Comparison of ENCODE assay signal across 8 cellular contexts in genomic region chrX:23784487-23785301, GRCh38. TPM values are rescaled to one million over a fixed set of nuclear protein-coding genes. Genes with fewer than 3 reads are reported as not detected.
DNase-seq lines count a peak whose midpoint lies in the region; ATAC-seq and TF ChIP-seq lines count a peak whose summit lies in the region.

No MANE protein-coding gene starts in this region.

- H3K9me3 ChIP-seq in NT2/D1 (ENCODE audit: insufficient read depth, low read length) (no peaks in the 10 kb centered on the region), muscle layer of duodenum (ENCODE audit: control insufficient read depth in 1 of 2, low read length in 2 of 2) (no peaks in the 10 kb centered on the region)

- peaks cover 45% of the 10 kb centered on the region for H3K4me1 Mint-ChIP-seq in chondrocyte (ENCODE audit: low read depth)

- DNase-seq in GM12865 (ENCODE audit: low read depth) (peak; percentile 29), NT2/D1 (ENCODE audit: low read depth, low spot score) (no peak), chondrocyte (ENCODE audit: low spot score) (no peak), NCI-H187 treated with DMSO at 0.1 percent for 48 hours (lab: John Stamatoyannopoulos, UW) (no peak)
- DNase-seq in activated CD4-positive, alpha-beta T cell treated with anti-CD3 and anti-CD28 coated beads, Interleukin-2, amount 50 U/mL, for 1 hour: no peak

- H3K36me3 ChIP-seq in NT2/D1 (ENCODE audit: insufficient read depth, insufficient read length, low read length) (peaks cover 18% of the 10 kb centered on the region), muscle layer of duodenum (ENCODE audit: control insufficient read depth in 1 of 2, insufficient read depth in 2 of 2, low read length in 2 of 2) (peaks cover 7 to 17% of the 10 kb centered on the region in 2 donors)

- H3K9ac ChIP-seq in NT2/D1 (ENCODE audit: insufficient read length, low read depth): no peak overlapping the region

- peak overlapping the region; percentile 99 for H3K27ac ChIP-seq in muscle layer of duodenum (ENCODE audit: low read length)

- H3K4me1 ChIP-seq in NT2/D1 (ENCODE audit: insufficient read depth, insufficient read length): no peaks in the 10 kb centered on the region
- peaks cover 0 to 7% of the 10 kb centered on the region in 2 donors for H3K4me1 ChIP-seq in muscle layer of duodenum (ENCODE audit: control insufficient read depth in 1 of 2, insufficient read depth in 2 of 2, low read length in 2 of 2)

- no peaks in the 10 kb centered on the region for H3K27me3 Mint-ChIP-seq in chondrocyte (ENCODE audit: low read depth)

- no peak for TF ChIP-seq POLR2A in GM18505 (IDR thresholded peaks at IDR 0.05; ENCODE audit: borderline replicate concordance, extremely low read depth, insufficient read depth, insufficient read length)

- H3K27me3 ChIP-seq in NT2/D1 (ENCODE audit: insufficient read depth, insufficient read length): no peaks in the 10 kb centered on the region
- no peaks in the 10 kb centered on the region for H3K27me3 ChIP-seq in muscle layer of duodenum (ENCODE audit: low read depth, low read length)

- H3K9me3 Mint-ChIP-seq in chondrocyte (ENCODE audit: low read depth): no peaks in the 10 kb centered on the region

- peaks cover 20% of the 10 kb centered on the region for H3K36me3 Mint-ChIP-seq in chondrocyte (ENCODE audit: low read depth)

- peak overlapping the region; percentile 98 for H3K27ac Mint-ChIP-seq in chondrocyte (ENCODE audit: unreplicated experiment)

- H3K4me3 ChIP-seq in GM12865 (ENCODE audit: low read depth, low read length) (peak overlapping the region; percentile 75), NT2/D1 (ENCODE audit: insufficient read length, low read depth) (peak overlapping the region; percentile 3), muscle layer of duodenum (ENCODE audit: low read depth in 1 of 2, low read length in 2 of 2) (peak overlapping the region; percentile 74 to 92)

- no peak for ATAC-seq in GM21619 (IDR thresholded peaks at IDR 0.05; ENCODE audit: unreplicated experiment)
- ATAC-seq in GM18505 (IDR thresholded peaks at IDR 0.05; ENCODE audit: unreplicated experiment): no peak

- peak overlapping the region; percentile 91 for H3K4me3 Mint-ChIP-seq in chondrocyte (ENCODE audit: unreplicated experiment)

- TF ChIP-seq CTCF in GM12865 (IDR thresholded peaks at IDR 0.05; ENCODE audit: insufficient read depth, low read depth, low read length, missing control alignments) (no peak), chondrocyte (IDR thresholded peaks at IDR 0.05) (no peak)

RNA-seq across cellular contexts. Expression of gene SAT1, which starts 1.7 kb away (rescaled TPM):
- 157 to 264 TPM (median 263 TPM) in 3 replicates for total RNA-seq in chondrocyte

RNA-seq across cellular contexts. Expression of gene ACOT9, which starts 41.6 kb away (rescaled TPM):
- total RNA-seq in chondrocyte: 69.3 to 99.6 TPM (median 94.6 TPM) in 3 replicates

Comparison
In these comparisons a context has a peak if more than half of its experiments do, and no peak if none do; other contexts are left out.
1. H3K4me3 ChIP-seq: peak in every context shown above with its lines; median percentile 83 in muscle layer of duodenum; 75 in GM12865; 3 in NT2/D1.